ENCODE assay signal across 19 cellular contexts in genomic region chr9:34259315-34259714, GRCh38.
"Had no signal": no experiment of that assay in that cellular context is flagged by ENCODE, and none has a peak within 500 bp of the region (broad histone marks: within the 10 kb centered on the region; RNA-seq: fewer than 3 reads in every experiment).

No MANE protein-coding gene starts in this region.

- H3K9me3 Mint-ChIP-seq: activated naive CD4-positive, alpha-beta T cell treated with anti-CD3 and anti-CD28 coated beads, Interleukin-2, amount 50 U/mL, for 72 hours; activated T-cell treated with anti-CD3 and anti-CD28 coated beads, Interleukin-2, amount 50 U/mL, for 24 hours; activated T-helper 17 cell treated with anti-CD3 and anti-CD28 coated beads, Interleukin-2, amount 50 U/mL, for 72 hours; dendritic cell treated with granulocyte-macrophage colony-stimulating factor and Interleukin-4, amounts not matched to agents 40 ng/mL and 50 ng/mL, for 4 days; mesothelial cell of epicardium; naive thymus-derived CD8-positive, alpha-beta T cell; T-cell had no signal

- H3K4me3 ChIP-seq: left lung, ovary, prostate gland had no signal

- H3K27ac Mint-ChIP-seq: activated naive CD4-positive, alpha-beta T cell treated with anti-CD3 and anti-CD28 coated beads, Interleukin-2, amount 50 U/mL, for 72 hours; activated T-cell treated with anti-CD3 and anti-CD28 coated beads, Interleukin-2, amount 50 U/mL, for 24 hours; activated T-helper 17 cell treated with anti-CD3 and anti-CD28 coated beads, Interleukin-2, amount 50 U/mL, for 72 hours; dendritic cell treated with granulocyte-macrophage colony-stimulating factor and Interleukin-4, amounts not matched to agents 40 ng/mL and 50 ng/mL, for 4 days; mesothelial cell of epicardium; T-cell had no signal

- H3K36me3 Mint-ChIP-seq: mesothelial cell of epicardium, T-cell had no signal

- H3K4me1 ChIP-seq: left lung, prostate gland had no signal

- H3K27me3 Mint-ChIP-seq: activated T-cell treated with anti-CD3 and anti-CD28 coated beads, Interleukin-2, amount 50 U/mL, for 24 hours; activated T-helper 17 cell treated with anti-CD3 and anti-CD28 coated beads, Interleukin-2, amount 50 U/mL, for 72 hours; dendritic cell treated with granulocyte-macrophage colony-stimulating factor and Interleukin-4, amounts not matched to agents 40 ng/mL and 50 ng/mL, for 4 days; naive thymus-derived CD8-positive, alpha-beta T cell; T-cell had no signal

- H3K4me3 Mint-ChIP-seq: activated T-cell treated with anti-CD3 and anti-CD28 coated beads, Interleukin-2, amount 50 U/mL, for 24 hours; activated T-helper 17 cell treated with anti-CD3 and anti-CD28 coated beads, Interleukin-2, amount 50 U/mL, for 72 hours; dendritic cell treated with granulocyte-macrophage colony-stimulating factor and Interleukin-4, amounts not matched to agents 40 ng/mL and 50 ng/mL, for 4 days; mesothelial cell of epicardium; T-cell had no signal

- H3K4me1 Mint-ChIP-seq: activated T-helper 17 cell treated with anti-CD3 and anti-CD28 coated beads, Interleukin-2, amount 50 U/mL, for 72 hours; mesothelial cell of epicardium had no signal

- H3K36me3 ChIP-seq: ovary, prostate gland had no signal

- DNase-seq: activated CD4-positive, alpha-beta T cell treated with anti-CD3 and anti-CD28 coated beads for 1 hour; activated CD8-positive, alpha-beta memory T cell treated with anti-CD3 and anti-CD28 coated beads for 24 hours; activated CD8-positive, alpha-beta memory T cell treated with anti-CD3 and anti-CD28 coated beads, Interleukin-2, amount 50 U/mL, for 4 hours; activated T-cell treated with anti-CD3 and anti-CD28 coated beads, Interleukin-2, amount 50 U/mL, for 24 hours; effector CD4-positive, alpha-beta T cell; kidney; left lung; mammary epithelial cell; naive thymus-derived CD8-positive, alpha-beta T cell; ovary; stimulated activated CD4-positive, alpha-beta T cell treated with anti-CD3 and anti-CD28 coated beads, Interleukin-4, amount 100 ng/mL, for 24 hours; stimulated activated naive CD8-positive, alpha-beta T cell treated with anti-CD3 and anti-CD28 coated beads, Interleukin-15, Interleukin-2, amounts not matched to agents 100 U/mL and 50 U/mL, for 24 hours; T-cell had no signal

- H3K27ac ChIP-seq: left lung, neutrophil, ovary, prostate gland had no signal

- H3K9me3 ChIP-seq: left lung, neutrophil, ovary, prostate gland had no signal

- H3K27me3 ChIP-seq: left lung, neutrophil, ovary had no signal

- ATAC-seq: activated naive CD4-positive, alpha-beta T cell treated with anti-CD3 and anti-CD28 coated beads, Interleukin-2, amount 50 U/mL, for 72 hours; activated T-helper 17 cell treated with anti-CD3 and anti-CD28 coated beads, Interleukin-2, amount 50 U/mL, for 72 hours; left lung; naive thymus-derived CD8-positive, alpha-beta T cell; stimulated activated naive CD8-positive, alpha-beta T cell treated with anti-CD3 and anti-CD28 coated beads, Interleukin-15, Interleukin-2, amounts not matched to agents 100 U/mL and 50 U/mL, for 24 hours; T-cell had no signal
